Comparison of ENCODE assay signal across 2 cellular contexts in genomic region chr3:97999103-97999502, GRCh38.
TF ChIP-seq lines count a peak whose summit lies in the region.

No MANE protein-coding gene starts in this region.

TF ChIP-seq in HEK293, 187 proteins besides CTCF, POLR2A, EP300 and RAD21:
- TF ChIP-seq ZNF449 (tag by site-specific recombination; IDR thresholded peaks at IDR 0.05) = no peak
- TF ChIP-seq PRDM1 (tag by site-specific recombination; IDR thresholded peaks at IDR 0.05) = 0 out of 2 replicates have a peak, but pooled peaks have one; percentile 20

TF ChIP-seq in K562, 482 proteins besides CTCF, POLR2A, EP300 and RAD21:
- TF ChIP-seq PHF8 (IDR thresholded peaks at IDR 0.05; ENCODE audit: borderline replicate concordance, low read length) (no peak), BRCA1 (IDR thresholded peaks at IDR 0.05) (no peak), BRCA1 (CRISPR knock-in tag; IDR thresholded peaks at IDR 0.05) (no peak), PRMT5 (CRISPR knock-in tag; IDR thresholded peaks at IDR 0.05) (no peak), NFIX (CRISPR knock-in tag; IDR thresholded peaks at IDR 0.05; ENCODE audit: low read depth) (no peak), RNF219 (CRISPR knock-in tag; IDR thresholded peaks at IDR 0.05) (no peak), NEUROD1 (IDR thresholded peaks at IDR 0.05; ENCODE audit: borderline replicate concordance, low read depth, low read length, partially characterized antibody) (no peak), ETV6 (IDR thresholded peaks at IDR 0.05; ENCODE audit: borderline replicate concordance in 1 of 2, low read depth in 2 of 2, low read length in 1 of 2) (no peak), ETV6 (CRISPR knock-in tag; IDR thresholded peaks at IDR 0.05; ENCODE audit: borderline replicate concordance) (no peak), LARP7 (IDR thresholded peaks at IDR 0.05) (no peak), POU5F1 (IDR thresholded peaks at IDR 0.05; ENCODE audit: borderline replicate concordance, low read depth, low read length, partially characterized antibody) (no peak), CHD2 (IDR thresholded peaks at IDR 0.05; ENCODE audit: low read depth, low read length) (no peak), NONO (IDR thresholded peaks at IDR 0.05; ENCODE audit: low read depth in 2 of 2, low read length in 1 of 2) (no peak), PTRF (tag; IDR thresholded peaks at IDR 0.05) (no peak), ZNF764 (CRISPR knock-in tag; IDR thresholded peaks at IDR 0.05; ENCODE audit: low read depth) (no peak), ATF4 (CRISPR knock-in tag; IDR thresholded peaks at IDR 0.05) (no peak), PBX2 (CRISPR knock-in tag; IDR thresholded peaks at IDR 0.05; ENCODE audit: low read depth) (no peak), PBX2 (tag; conservative IDR thresholded peaks at IDR 0.05; ENCODE audit: low read depth) (no peak), TARDBP (IDR thresholded peaks at IDR 0.05) (no peak), THRA (IDR thresholded peaks at IDR 0.05) (no peak), ZNF77 (CRISPR knock-in tag; IDR thresholded peaks at IDR 0.05) (no peak), DEAF1 (CRISPR knock-in tag; IDR thresholded peaks at IDR 0.05) (no peak), ZBTB49 (CRISPR knock-in tag; IDR thresholded peaks at IDR 0.05; ENCODE audit: borderline replicate concordance) (no peak)
